Comparison of ENCODE assay signal across 8 cellular contexts in the genomic region with DNA sequence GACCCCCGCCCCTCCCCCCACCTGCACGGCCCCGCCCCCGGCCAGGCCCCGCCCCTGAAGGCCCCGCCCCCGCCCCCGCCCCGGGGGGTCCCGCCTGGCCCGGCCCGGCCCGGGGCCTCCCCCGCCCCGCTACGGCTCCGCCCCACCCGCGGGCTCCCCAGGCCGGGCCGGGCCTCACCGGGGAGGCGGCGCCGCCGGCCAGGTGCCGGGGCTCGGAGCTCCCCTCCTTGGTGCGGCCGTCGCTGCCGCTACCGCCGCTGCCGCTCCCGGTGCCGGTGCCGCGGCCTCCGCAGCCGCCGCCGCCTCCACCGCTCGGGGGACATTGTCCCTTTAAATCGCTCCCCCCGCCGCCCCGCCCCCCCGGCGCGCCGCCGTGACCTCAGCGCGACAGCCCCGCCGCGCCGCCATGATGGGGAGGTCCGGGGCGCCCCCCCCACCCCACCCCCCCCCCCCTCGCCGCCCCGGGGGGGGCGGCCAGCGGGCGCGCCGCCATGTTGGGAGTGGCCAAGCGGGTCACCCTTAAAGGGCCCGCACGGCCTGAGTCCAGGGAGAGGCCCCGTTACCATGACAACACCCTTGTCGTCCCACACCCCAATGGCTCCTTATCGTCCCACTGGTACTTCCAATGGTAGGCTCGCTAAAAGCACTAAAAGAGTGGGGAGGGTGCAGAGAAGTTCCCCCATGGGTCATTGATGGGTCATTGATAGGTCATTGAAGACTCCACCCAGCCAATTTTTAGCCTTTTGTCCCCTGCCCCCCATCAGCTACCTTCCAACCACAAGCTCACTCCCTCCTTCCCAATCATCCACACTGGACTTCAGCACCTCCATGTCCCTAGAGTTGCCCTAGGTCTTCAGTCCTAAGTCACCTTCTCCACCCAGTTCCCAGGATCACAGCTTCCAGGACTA. TPM values are rescaled to one million over a fixed set of nuclear protein-coding genes. Genes with fewer than 3 reads are reported as not detected.
A peak's percentile ranks its signal among the peaks of the same experiment; 100 is the strongest.
DNase-seq lines count a peak whose midpoint lies in the region; ATAC-seq and TF ChIP-seq lines count a peak whose summit lies in the region.

Gene WIZ (minus strand): TSS at position 337 of the 908 bp plus-strand sequence. CDS start 1,649 bp downstream, outside the sequence.

- H3F3A ChIP-seq in OCI-LY1 (ENCODE audit: insufficient read depth, low read length), result peaks cover 7% of the 10 kb centered on the region

- H3K27ac ChIP-seq in OCI-LY1 (ENCODE audit: low read depth, low read length, poor library complexity, severe bottlenecking), result no peak within 1 kb of the TSS

- no peak within 1 kb of the TSS for H2AFZ ChIP-seq in OCI-LY1 (ENCODE audit: low read length)

- no peaks in the 10 kb centered on the region for H3K9me2 ChIP-seq in OCI-LY1 (ENCODE audit: low read depth, low read length)

- H3K36me3 ChIP-seq in OCI-LY1 (ENCODE audit: insufficient read depth, low read length), result peaks cover 11% of the 10 kb centered on the region

- no peak within 1 kb of the TSS for H3K9ac ChIP-seq in OCI-LY1 (ENCODE audit: low read length)

- no peaks in the 10 kb centered on the region for H3K9me3 ChIP-seq in OCI-LY1 (ENCODE audit: low read length)

- ATAC-seq in HG03025 (IDR thresholded peaks at IDR 0.05; ENCODE audit: low FRiP score, unreplicated experiment), result no peak

- peaks cover 3% of the 10 kb centered on the region; the same call in 1 of the 2 replicates for H3K27me3 ChIP-seq in OCI-LY1 (ENCODE audit: insufficient read depth, low read length)

- no peaks in the 10 kb centered on the region for H4K20me1 ChIP-seq in OCI-LY1 (ENCODE audit: insufficient read depth, low read length)

- no peak for TF ChIP-seq CTCF in HFF-Myc (IDR thresholded peaks at IDR 0.05; ENCODE audit: low read depth, low read length, missing control alignments)
- TF ChIP-seq CTCF in OCI-LY1 (IDR thresholded peaks at IDR 0.05; ENCODE audit: low read length), result no peak

- H3K79me2 ChIP-seq in OCI-LY1 (ENCODE audit: insufficient read depth, low read length), result no peaks in the 10 kb centered on the region

- H3K4me3 ChIP-seq in HFF-Myc (replicated peaks; ENCODE audit: low read depth, low read length) (peak within 1 kb of the TSS; percentile 45), OCI-LY1 (ENCODE audit: low read depth, low read length, poor library complexity, severe bottlenecking) (peak within 1 kb of the TSS; percentile 52)

- no peak for TF ChIP-seq POLR2A in erythroblast (IDR thresholded peaks at IDR 0.05; ENCODE audit: low read length)

- peaks cover 13% of the 10 kb centered on the region for H3K4me1 ChIP-seq in OCI-LY1 (ENCODE audit: insufficient read depth, low read length, severe bottlenecking)

- DNase-seq in DMS53 treated with DMSO at 0.1 percent for 48 hours (lab: John Stamatoyannopoulos, UW; ENCODE audit: unreplicated experiment), result peak; percentile 10
- no peak for DNase-seq in HFF-Myc (ENCODE audit: extremely low read depth, low read depth)
- DNase-seq in activated T-cell treated with anti-CD3 and anti-CD28 coated beads for 4 hours, result peak; percentile 77
- peak; percentile 87 to 88 for DNase-seq in erythroblast (lab: John Stamatoyannopoulos, UW)
- DNase-seq in mucosa of gallbladder (ENCODE audit: low spot score), result peak; percentile 84
- DNase-seq in stimulated activated CD8-positive, alpha-beta memory T cell treated with anti-CD3 and anti-CD28 coated beads, Interleukin-2, amount 100 ng/mL, for 48 hours (ENCODE audit: low read depth in 2 of 2), result peak; percentile 76 to 79

- peak within 1 kb of the TSS; percentile 58; the same call in 1 of the 2 replicates for H3K4me2 ChIP-seq in OCI-LY1 (ENCODE audit: low read length)

RNA-seq across cellular contexts. Expression of gene WIZ, which starts in this region (rescaled TPM):
- total RNA-seq in mucosa of gallbladder, result 48.7 TPM
